Comparison of ENCODE assay signal across 15 cellular contexts in the genomic region with DNA sequence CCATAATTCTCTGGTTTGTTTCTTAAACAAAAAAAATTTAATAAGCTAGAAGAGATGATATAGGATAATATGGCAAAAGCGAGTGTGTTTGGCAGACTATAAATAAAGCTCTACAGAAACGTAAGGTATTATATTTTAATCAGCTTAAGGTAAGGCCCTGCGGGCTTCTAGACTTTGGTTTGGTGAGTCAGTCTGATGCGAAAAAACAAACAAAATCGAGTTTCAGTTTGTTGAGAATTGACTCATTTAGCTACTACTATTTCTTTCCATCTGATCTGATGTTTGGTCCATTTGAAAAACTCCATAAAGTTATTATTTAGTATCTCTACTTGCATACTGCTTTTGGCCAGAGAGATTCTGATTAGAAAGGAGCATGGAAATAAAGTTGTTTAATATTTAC.
DNase-seq lines count a peak whose midpoint lies in the region; ATAC-seq lines count a peak whose summit lies in the region.
"Had no signal": no experiment of that assay in that cellular context is flagged by ENCODE, and none has a peak within 500 bp of the region (broad histone marks: within the 10 kb centered on the region; RNA-seq: fewer than 3 reads in every experiment).

No MANE protein-coding gene starts in this region.

- H3K36me3 ChIP-seq in ACC112 (ENCODE audit: insufficient read depth, low read length) = no peaks in the 10 kb centered on the region
- H3K36me3 ChIP-seq: BLaER1, uterus had no signal

- intact Hi-C loops in posterior vena cava (cut with DNase I) = no loop called here

- H3K4me1 ChIP-seq in ACC112 (ENCODE audit: control insufficient read depth, insufficient read depth, low read length, unreplicated experiment) = peaks cover 58% of the 10 kb centered on the region
- H3K4me1 ChIP-seq: BLaER1, uterus had no signal

- no peak overlapping the region for H2AFZ ChIP-seq in ACC112 (ENCODE audit: low read length, unreplicated experiment)
- H2AFZ ChIP-seq: GM23248 had no signal

- no peaks in the 10 kb centered on the region for H3K79me2 ChIP-seq in ACC112 (ENCODE audit: control insufficient read depth, insufficient read depth, low read length, unreplicated experiment)

- no peak overlapping the region for H3K4me3 ChIP-seq in ACC112 (ENCODE audit: low read depth, low read length)
- H3K4me3 ChIP-seq: BLaER1, dorsolateral prefrontal cortex, GM23248, mucosa of descending colon, uterus had no signal

- H3K27me3 ChIP-seq in ACC112 (ENCODE audit: insufficient read depth, low read length) = no peaks in the 10 kb centered on the region
- H3K27me3 ChIP-seq: BLaER1, dorsolateral prefrontal cortex, uterus had no signal

- ATAC-seq in GM18520 (IDR thresholded peaks at IDR 0.05; ENCODE audit: unreplicated experiment) = peak; percentile 47
- peak; percentile 49 for ATAC-seq in HG03175 (IDR thresholded peaks at IDR 0.05; ENCODE audit: unreplicated experiment)
- ATAC-seq: mucosa of descending colon had no signal

- DNase-seq in amniotic epithelial cell (ENCODE audit: low read depth) = peak; percentile 42
- DNase-seq in NCI-H1436 treated with DMSO at 0.1 percent for 48 hours (lab: John Stamatoyannopoulos, UW) = no peak
- no peak for DNase-seq in posterior vena cava (ENCODE audit: low spot score)
- no peak for DNase-seq in NCI-H1694 (lab: John Stamatoyannopoulos, UW)
- DNase-seq in hepatic stellate cell (ENCODE audit: low spot score) = no peak
- DNase-seq: activated naive CD4-positive, alpha-beta T cell treated with anti-CD3 and anti-CD28 coated beads, Interleukin-2, amount 10 ng/mL, durations not matched to agents 7 days and 5 days; dorsolateral prefrontal cortex; GM23248; mucosa of descending colon; NCI-H1694 treated with DMSO at 0.1 percent for 48 hours; uterus had no signal

- H3K27ac ChIP-seq in ACC112 (ENCODE audit: low read depth, low read length) = peak overlapping the region; percentile 85
- H3K27ac ChIP-seq: BLaER1, dorsolateral prefrontal cortex, GM23248, uterus had no signal
